In genomic region chr1:7905262-7905661, GRCh38 we compare ENCODE assay signal across 9 cellular contexts. TPM values are rescaled to one million over a fixed set of nuclear protein-coding genes. Genes with fewer than 3 reads are reported as not detected.
"Had no signal": no experiment of that assay in that cellular context is flagged by ENCODE, and none has a peak within 500 bp of the region (broad histone marks: within the 10 kb centered on the region; RNA-seq: fewer than 3 reads in every experiment).

No MANE protein-coding gene starts in this region.

- H3K4me3 Mint-ChIP-seq: IgD-negative memory B cell had no signal

- ATAC-seq: HCT116 had no signal

- H3K9ac ChIP-seq: GM23248 had no signal

- H3K4me1 ChIP-seq: HAP-1 had no signal

- H3K27ac ChIP-seq: GM23248 had no signal

- H3K4me3 ChIP-seq: GM23248, HAP-1 had no signal

- FAIRE-seq: HTR-8/SVneo had no signal

- H3K27ac Mint-ChIP-seq: IgD-negative memory B cell had no signal

- H3K36me3 ChIP-seq: HAP-1 had no signal

- H2AFZ ChIP-seq: GM23248 had no signal

- DNase-seq: GM23248, GOT3, H7 had no signal

- H3K9me3 ChIP-seq: HAP-1 had no signal

- H3K36me3 Mint-ChIP-seq: IgD-negative memory B cell had no signal

RNA-seq across cellular contexts. Expression of gene TNFRSF9, which starts 35.4 kb away (rescaled TPM):
- total RNA-seq: GM23248, H7, HT-29 had no signal
- polyA plus RNA-seq: GM23248, IgD-negative memory B cell had no signal

RNA-seq across cellular contexts. Expression of gene UTS2, which starts 52.4 kb away (rescaled TPM):
- total RNA-seq: GM23248, H4, HT-29 had no signal
- polyA plus RNA-seq: GM23248, IgD-negative memory B cell had no signal
